18 cellular contexts compared by ENCODE assay signal in the genomic region with DNA sequence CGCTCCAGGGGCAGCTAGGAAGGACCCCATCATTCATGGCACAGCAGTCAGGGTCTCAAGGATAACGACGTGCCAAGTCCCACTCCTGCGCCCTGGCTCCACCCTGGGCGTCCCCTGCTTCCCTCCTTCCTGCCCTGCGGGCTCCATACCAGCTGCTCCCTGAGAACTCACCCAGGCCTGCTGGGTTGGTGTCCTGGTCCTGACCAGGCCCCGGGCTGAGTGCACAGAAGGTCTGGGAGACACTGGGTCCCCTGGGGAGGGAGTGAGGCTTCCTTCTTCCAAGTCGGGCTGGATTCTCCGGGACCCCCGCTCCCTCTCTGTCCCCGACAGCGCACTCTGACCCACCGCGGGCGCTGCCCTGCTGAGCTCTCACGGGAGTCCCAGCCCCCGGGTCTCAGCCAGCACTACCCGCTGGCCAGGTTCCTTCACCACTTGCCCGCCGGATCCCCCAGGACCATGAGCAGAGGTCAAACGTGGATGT.
DNase-seq lines count a peak whose midpoint lies in the region; ATAC-seq and TF ChIP-seq lines count a peak whose summit lies in the region.
"Had no signal": no experiment of that assay in that cellular context is flagged by ENCODE, and none has a peak within 500 bp of the region (broad histone marks: within the 10 kb centered on the region; RNA-seq: fewer than 3 reads in every experiment).

No MANE protein-coding gene starts in this region.

- no peak for TF ChIP-seq EP300 in SK-N-SH (IDR thresholded peaks at IDR 0.05; ENCODE audit: borderline replicate concordance in 1 of 2, low read depth in 1 of 2, low read length in 1 of 2)

- no peak for TF ChIP-seq RAD21 in SK-N-SH (IDR thresholded peaks at IDR 0.05; ENCODE audit: low read length)

- H2AFZ ChIP-seq in neuronal stem cell (ENCODE audit: low read length) (no peak overlapping the region), SK-N-SH (ENCODE audit: low read depth) (no peak overlapping the region)

- H3K9ac ChIP-seq in neuronal stem cell (ENCODE audit: low read depth, low read length, poor library complexity) (no peak overlapping the region), SK-N-SH (no peak overlapping the region)
- H3K9ac ChIP-seq: KMS-11 had no signal

- DNase-seq in left cardiac atrium (peak; percentile 16), right cardiac atrium (no peak), islet precursor cell (peak; percentile 42), neuronal stem cell (ENCODE audit: low spot score) (no peak), GM20000 (ENCODE audit: low spot score) (no peak), SK-N-SH (no peak)
- DNase-seq: C1 segment of cervical spinal cord; CD4-positive, alpha-beta memory T cell; COR-L47; MM.1S; NCI-H2029; NCI-H446; NCI-H524 treated with DMSO at 0.1 percent for 48 hours; NCI-H774; SHP77 treated with DMSO at 0.1 percent for 48 hours had no signal

- H3K14ac ChIP-seq in neuronal stem cell (ENCODE audit: low read length), result no peak overlapping the region

- ATAC-seq in left cardiac atrium (no peak), right cardiac atrium (no peak), HG02571 (IDR thresholded peaks at IDR 0.05; ENCODE audit: unreplicated experiment) (no peak)

- H2BK12ac ChIP-seq in neuronal stem cell (ENCODE audit: low read length), result peak overlapping the region; percentile 54

- H3K4me3 ChIP-seq in right cardiac atrium (ENCODE audit: low read length) (no peak overlapping the region), neuronal stem cell (ENCODE audit: low read length in 2 of 2) (peak overlapping the region in 1 of 2 donors; percentile 30), SK-N-SH (ENCODE audit: low read depth in 2 of 2, low read length in 1 of 2) (no peak overlapping the region)

- H3K4me1 ChIP-seq in right cardiac atrium (ENCODE audit: control insufficient read depth, insufficient read depth, low read length) (no peaks in the 10 kb centered on the region), neuronal stem cell (ENCODE audit: control insufficient read depth in 2 of 2, insufficient read depth in 1 of 2, low read depth in 1 of 2, low read length in 2 of 2) (peaks cover 0 to 5% of the 10 kb centered on the region in 2 donors), SK-N-SH (ENCODE audit: control insufficient read depth in 1 of 2, insufficient read depth in 2 of 2, low read depth in 1 of 2, low read length in 1 of 2) (no peaks in the 10 kb centered on the region; a peak in 1 of 4 replicates)

- H3K9me2 ChIP-seq in SK-N-SH, result no peaks in the 10 kb centered on the region

- no peak overlapping the region for H4K8ac ChIP-seq in neuronal stem cell (ENCODE audit: low read depth, low read length)

- H2BK15ac ChIP-seq in neuronal stem cell (ENCODE audit: low read length), result peak overlapping the region; percentile 91

- intact Hi-C loops in left cardiac atrium (cut with DNase I), result no loop called here
- intact Hi-C loops in right cardiac atrium (cut with DNase I), result no loop called here

- POLR2A ChIA-PET in SK-N-SH (lab: Yijun Ruan, JAX), result no interaction called here

- H3K36me3 ChIP-seq in neuronal stem cell (replicated peaks in 1 of 2; ENCODE audit: control insufficient read depth in 2 of 2, insufficient read depth in 2 of 2, low read length in 2 of 2) (no peaks in the 10 kb centered on the region), SK-N-SH (replicated peaks in 1 of 2; ENCODE audit: control insufficient read depth in 1 of 2, insufficient read depth in 2 of 2, low read length in 1 of 2) (no peaks in the 10 kb centered on the region)

- H3K79me1 ChIP-seq in neuronal stem cell (ENCODE audit: low read depth, low read length), result no peaks in the 10 kb centered on the region

- no peaks in the 10 kb centered on the region for H3K27me3 ChIP-seq in right cardiac atrium (ENCODE audit: control insufficient read depth, insufficient read depth)
- no peaks in the 10 kb centered on the region for H3K27me3 ChIP-seq in neuronal stem cell (ENCODE audit: control insufficient read depth in 3 of 3, insufficient read depth in 3 of 3, low read depth in 1 of 3, low read length in 3 of 3)
- no peaks in the 10 kb centered on the region for H3K27me3 ChIP-seq in SK-N-SH (ENCODE audit: insufficient read depth)

- no peak overlapping the region for H3K4me2 ChIP-seq in neuronal stem cell (ENCODE audit: insufficient read depth, low read length, poor library complexity, severe bottlenecking)
- no peak overlapping the region for H3K4me2 ChIP-seq in SK-N-SH
- H3K4me2 ChIP-seq: KMS-11 had no signal

- H3F3A ChIP-seq in SK-N-SH (replicated peaks; ENCODE audit: insufficient read depth), result no peaks in the 10 kb centered on the region

- H2AK5ac ChIP-seq in neuronal stem cell (ENCODE audit: low read depth, low read length), result peak overlapping the region; percentile 74

- H2BK120ac ChIP-seq in neuronal stem cell (ENCODE audit: low read depth, low read length), result no peak overlapping the region

- no peak overlapping the region for H2BK5ac ChIP-seq in neuronal stem cell (ENCODE audit: low read length)

- H3K27ac ChIP-seq in right cardiac atrium (ENCODE audit: low read length) (no peak overlapping the region), neuronal stem cell (replicated peaks; ENCODE audit: low read length) (no peak overlapping the region), SK-N-SH (ENCODE audit: low read depth in 2 of 2, low read length in 1 of 2) (no peak overlapping the region)
- H3K27ac ChIP-seq: HL-60, KMS-11 had no signal

- WGBS in right cardiac atrium, result 94% methylated on average over 21 of the region's 21 CpGs
- no CpG with 5 or more reads among the region's 21 CpGs for whole genome bisulfite sequencing in neuronal stem cell (ENCODE audit: extremely low coverage in 2 of 2, insufficient read length in 2 of 2, insufficient replicate concordance in 1 of 2), 2 donors
- 87% methylated on average over 21 of the region's 21 CpGs for WGBS in SK-N-SH (ENCODE audit: low lambda C conversion rate)

- H3K4ac ChIP-seq in neuronal stem cell (ENCODE audit: low read length), result no peak overlapping the region

- no peaks in the 10 kb centered on the region for H3K9me3 ChIP-seq in right cardiac atrium (ENCODE audit: control insufficient read depth, low read length)
- no peaks in the 10 kb centered on the region for H3K9me3 ChIP-seq in neuronal stem cell (replicated peaks in 1 of 2; ENCODE audit: control insufficient read depth in 2 of 2, insufficient read depth in 1 of 2, low read depth in 1 of 2, low read length in 2 of 2)
- no peaks in the 10 kb centered on the region for H3K9me3 ChIP-seq in SK-N-SH

- H3K23ac ChIP-seq in neuronal stem cell (ENCODE audit: low read depth, low read length, poor library complexity), result peak overlapping the region; percentile 71

- H3K18ac ChIP-seq in neuronal stem cell (ENCODE audit: low read length), result peak overlapping the region; percentile 89

- no peak for TF ChIP-seq CTCF in GM20000 (IDR thresholded peaks at IDR 0.05; ENCODE audit: extremely low read depth, missing control alignments)
- TF ChIP-seq CTCF in SK-N-SH (IDR thresholded peaks at IDR 0.05), result no peak

- H4K91ac ChIP-seq in neuronal stem cell (ENCODE audit: low read depth, low read length, poor library complexity), result no peak overlapping the region

- CTCF ChIA-PET in SK-N-SH (lab: Yijun Ruan, JAX), result interaction anchor here (2.3 kb wide), 1 partner anchor 185 kb away, joined by 9 read pairs; no protein-coding TSS in a partner anchor

- no peaks in the 10 kb centered on the region for H3K79me2 ChIP-seq in SK-N-SH (ENCODE audit: insufficient read depth)

- no peaks in the 10 kb centered on the region for H4K20me1 ChIP-seq in SK-N-SH (ENCODE audit: insufficient read depth)

TF ChIP-seq in SK-N-SH, 30 proteins besides CTCF, POLR2A, EP300 and RAD21:
- TF ChIP-seq CHD2 (IDR thresholded peaks at IDR 0.05; ENCODE audit: low read length, partially characterized antibody) (no peak), FOXJ3 (CRISPR knock-in tag; IDR thresholded peaks at IDR 0.05) (no peak), SIN3A (IDR thresholded peaks at IDR 0.05; ENCODE audit: borderline replicate concordance, low read depth, low read length) (no peak), POLR2AphosphoS5 (IDR thresholded peaks at IDR 0.05; ENCODE audit: low read depth, low read length) (no peak), GABPA (IDR thresholded peaks at IDR 0.05; ENCODE audit: low read depth) (no peak), NFIC (IDR thresholded peaks at IDR 0.05; ENCODE audit: borderline replicate concordance) (no peak)

Comparison
In these comparisons a context has a peak if more than half of its experiments do, and no peak if none do; other contexts are left out.
1. DNase-seq: peak in left cardiac atrium (single experiment) and islet precursor cell (single experiment); none in right cardiac atrium (0 of 3), neuronal stem cell (single experiment), GM20000 (single experiment) and SK-N-SH (single experiment).